In genomic region chr12:93743999-93744689, GRCh38 we compare ENCODE assay signal across 18 cellular contexts.
A peak's percentile ranks its signal among the peaks of the same experiment; 100 is the strongest.
DNase-seq lines count a peak whose midpoint lies in the region; ATAC-seq and TF ChIP-seq lines count a peak whose summit lies in the region.
"Had no signal": no experiment of that assay in that cellular context is flagged by ENCODE, and none has a peak within 500 bp of the region (broad histone marks: within the 10 kb centered on the region; RNA-seq: fewer than 3 reads in every experiment).

No MANE protein-coding gene starts in this region.

- CTCF ChIA-PET in RWPE1 (lab: Yijun Ruan, JAX) = interaction anchor here (0.7 kb wide), 1 partner anchor 347 kb away, joined by 3 read pairs; no protein-coding TSS in a partner anchor

- no peak overlapping the region for H3K4me3 ChIP-seq in skeletal muscle tissue (ENCODE audit: low read length in 3 of 3)
- H3K4me3 ChIP-seq: hepatocyte had no signal

- H3K27ac ChIP-seq in RWPE1 = peak overlapping the region; percentile 42
- H3K27ac ChIP-seq in foreskin keratinocyte = no peak overlapping the region
- H3K27ac ChIP-seq in skeletal muscle tissue (ENCODE audit: low read depth, low read length) = peak overlapping the region; percentile 3
- H3K27ac ChIP-seq: 22Rv1, hepatocyte, PC-9 had no signal

- POLR2A ChIA-PET in RWPE1 (lab: Yijun Ruan, JAX; ENCODE audit: low non-redundant PET) = no interaction called here

- peak; percentile 6 for DNase-seq in DMS 273 (lab: John Stamatoyannopoulos, UW; ENCODE audit: unreplicated experiment)
- DNase-seq in DMS 273 treated with DMSO at 0.1 percent for 48 hours (lab: John Stamatoyannopoulos, UW) = no peak
- peak; percentile 15 for DNase-seq in RWPE1 (ENCODE audit: low spot score)
- peak in 1 of 2 donors; percentile 44 for DNase-seq in foreskin keratinocyte
- DNase-seq: activated CD4-positive, alpha-beta T cell treated with anti-CD3 and anti-CD28 coated beads for 4 hours; amniotic stem cell; left ventricle myocardium superior; NCI-H1105; NCI-H226; PC-9; stimulated activated CD4-positive, alpha-beta T cell treated with anti-CD3 and anti-CD28 coated beads, Interleukin-4, amount 100 ng/mL, for 1 hour had no signal

- no peaks in the 10 kb centered on the region for H3K36me3 ChIP-seq in skeletal muscle tissue (ENCODE audit: control insufficient read depth in 3 of 3, insufficient read depth in 3 of 3, low read length in 3 of 3)

- H3K27me3 ChIP-seq in foreskin keratinocyte (no peaks in the 10 kb centered on the region), skeletal muscle tissue (ENCODE audit: control insufficient read depth in 3 of 3, insufficient read depth in 3 of 3, low read length in 3 of 3) (no peaks in the 10 kb centered on the region)
- H3K27me3 ChIP-seq: hepatocyte had no signal

- ATAC-seq in foreskin keratinocyte (peak; percentile 15), GM19463 (IDR thresholded peaks at IDR 0.05; ENCODE audit: unreplicated experiment) (no peak), GM18498 (IDR thresholded peaks at IDR 0.05; ENCODE audit: unreplicated experiment) (no peak), HG03354 (IDR thresholded peaks at IDR 0.05; ENCODE audit: poor library complexity, severe bottlenecking, unreplicated experiment) (no peak)
- ATAC-seq: left ventricle myocardium superior, sciatic nerve had no signal

- peaks cover 22% of the 10 kb centered on the region for H3K4me1 ChIP-seq in foreskin keratinocyte
- peaks cover 18 to 21% (median 18%) of the 10 kb centered on the region in 3 donors for H3K4me1 ChIP-seq in skeletal muscle tissue (ENCODE audit: control insufficient read depth in 3 of 3, insufficient read depth in 3 of 3, low read length in 3 of 3)

- TF ChIP-seq CTCF in RWPE1 (conservative IDR thresholded peaks at IDR 0.05; ENCODE audit: low read depth) = no peak
- TF ChIP-seq CTCF in foreskin keratinocyte (conservative IDR thresholded peaks at IDR 0.05) = no peak

- H3K9me3 ChIP-seq in skeletal muscle tissue (ENCODE audit: control insufficient read depth in 3 of 3, low read length in 3 of 3) = no peaks in the 10 kb centered on the region

- no peak overlapping the region for H3K9ac ChIP-seq in skeletal muscle tissue (ENCODE audit: low read depth in 1 of 3, low read length in 3 of 3)
